ENCODE assay signal across 9 cellular contexts in the genomic region with DNA sequence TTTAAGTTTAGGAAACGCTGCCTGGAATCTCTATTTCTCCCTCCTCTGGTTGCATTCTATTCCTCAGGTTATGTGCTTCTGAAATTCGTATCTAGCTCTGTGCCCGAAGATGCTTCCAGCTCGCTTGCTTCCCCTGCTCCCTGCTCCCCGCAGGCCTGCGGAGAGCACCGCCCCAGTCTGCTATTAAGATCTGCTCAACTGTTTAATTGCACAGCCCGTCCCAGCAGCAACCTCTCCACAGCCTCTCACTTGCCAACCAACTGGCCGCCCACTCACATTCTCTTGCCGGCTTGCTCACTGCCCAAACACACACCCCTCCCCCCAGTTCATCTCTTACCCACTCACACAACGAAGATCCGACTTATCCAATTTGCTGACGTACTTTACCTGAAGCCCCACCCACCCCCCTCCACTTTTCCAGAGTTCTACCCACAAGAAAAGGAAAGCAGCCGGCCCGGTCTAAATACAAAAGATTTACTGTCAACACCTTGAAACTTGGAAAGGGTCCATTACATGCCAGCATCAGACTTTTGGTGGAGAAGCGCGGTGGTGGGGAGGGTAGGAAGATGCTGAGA.
DNase-seq lines count a peak whose midpoint lies in the region; ATAC-seq and TF ChIP-seq lines count a peak whose summit lies in the region.
"Had no signal": no experiment of that assay in that cellular context is flagged by ENCODE, and none has a peak within 500 bp of the region (broad histone marks: within the 10 kb centered on the region; RNA-seq: fewer than 3 reads in every experiment).

No MANE protein-coding gene starts in this region.

- peak; percentile 48 for ATAC-seq in RWPE2 (ENCODE audit: low read depth)
- no peak for ATAC-seq in naive thymus-derived CD4-positive, alpha-beta T cell
- ATAC-seq in GM19023 (IDR thresholded peaks at IDR 0.05; ENCODE audit: unreplicated experiment): no peak

- CTCF ChIA-PET in naive thymus-derived CD4-positive, alpha-beta T cell (lab: Charles Lee): no interaction called here

- peak; percentile 39 for DNase-seq in DMS79 (lab: John Stamatoyannopoulos, UW)
- peak; percentile 94 for DNase-seq in RWPE2 (ENCODE audit: low spot score)
- DNase-seq in epithelial cell of prostate (ENCODE audit: low read depth, low spot score): peak; percentile 88
- no peak for DNase-seq in naive thymus-derived CD4-positive, alpha-beta T cell
- DNase-seq in NCI-H748 (lab: John Stamatoyannopoulos, UW; ENCODE audit: unreplicated experiment): no peak
- no peak for DNase-seq in SJCRH30
- no peak for DNase-seq in 8988T

- intact Hi-C loops in naive thymus-derived CD4-positive, alpha-beta T cell (cut with micrococcal nuclease): no loop called here

- peak overlapping the region; percentile 100 for H3K27ac ChIP-seq in RWPE2 (ENCODE audit: poor library complexity, severe bottlenecking)
- H3K27ac ChIP-seq in epithelial cell of prostate: peak overlapping the region; percentile 100
- H3K27ac ChIP-seq in naive thymus-derived CD4-positive, alpha-beta T cell (ENCODE audit: low read depth, low read length): no peak overlapping the region
- H3K27ac ChIP-seq in SJCRH30: no peak overlapping the region

- POLR2A ChIA-PET in naive thymus-derived CD4-positive, alpha-beta T cell (lab: Charles Lee): no interaction called here

- H3K27me3 ChIP-seq in RWPE2 (ENCODE audit: insufficient read depth, poor library complexity, severe bottlenecking): no peaks in the 10 kb centered on the region
- H3K27me3 ChIP-seq in naive thymus-derived CD4-positive, alpha-beta T cell (ENCODE audit: control insufficient read depth in 2 of 2, insufficient read depth in 2 of 2, low read length in 2 of 2): no peaks in the 10 kb centered on the region
- H3K27me3 ChIP-seq in SJCRH30: no peaks in the 10 kb centered on the region
- H3K27me3 ChIP-seq: neutrophil had no signal

- H3K9me3 ChIP-seq in RWPE2 (ENCODE audit: severe bottlenecking): no peaks in the 10 kb centered on the region
- no peaks in the 10 kb centered on the region for H3K9me3 ChIP-seq in naive thymus-derived CD4-positive, alpha-beta T cell (ENCODE audit: control insufficient read depth in 2 of 3, low read length in 3 of 3)
- no peaks in the 10 kb centered on the region for H3K9me3 ChIP-seq in SJCRH30 (replicated peaks)
- H3K9me3 ChIP-seq: neutrophil had no signal

- H3K36me3 Mint-ChIP-seq in naive thymus-derived CD4-positive, alpha-beta T cell: peaks cover 0 to 49% (median 14%) of the 10 kb centered on the region in 5 donors

- H3K4me1 ChIP-seq in RWPE2 (ENCODE audit: insufficient read depth, poor library complexity, severe bottlenecking) (peaks cover 94% of the 10 kb centered on the region), SJCRH30 (peaks cover 10% of the 10 kb centered on the region)
- H3K4me1 ChIP-seq in naive thymus-derived CD4-positive, alpha-beta T cell (ENCODE audit: control insufficient read depth in 2 of 2, insufficient read depth in 2 of 2, low read length in 2 of 2): peaks cover 11 to 20% of the 10 kb centered on the region in 2 donors

- H3K4me3 ChIP-seq in RWPE2 (ENCODE audit: severe bottlenecking) (no peak overlapping the region), SJCRH30 (no peak overlapping the region)
- no peak overlapping the region for H3K4me3 ChIP-seq in naive thymus-derived CD4-positive, alpha-beta T cell (ENCODE audit: low read length)

- peaks cover 40 to 81% (median 76%) of the 10 kb centered on the region in 7 donors for H3K4me1 Mint-ChIP-seq in naive thymus-derived CD4-positive, alpha-beta T cell

- H3K4me3 Mint-ChIP-seq in naive thymus-derived CD4-positive, alpha-beta T cell: peak overlapping the region in 1 of 10 donors; percentile 18

- H3K27me3 Mint-ChIP-seq in naive thymus-derived CD4-positive, alpha-beta T cell: no peaks in the 10 kb centered on the region

- TF ChIP-seq CTCF in RWPE2 (IDR thresholded peaks at IDR 0.05; ENCODE audit: poor library complexity, severe bottlenecking): no peak

- H3K36me3 ChIP-seq in RWPE2 (ENCODE audit: low read depth) (peaks cover 92% of the 10 kb centered on the region), SJCRH30 (peaks cover 5% of the 10 kb centered on the region)
- peaks cover 0 to 32% (median 0%) of the 10 kb centered on the region in 3 experiments for H3K36me3 ChIP-seq in naive thymus-derived CD4-positive, alpha-beta T cell (ENCODE audit: control insufficient read depth in 2 of 3, insufficient read depth in 3 of 3, low read length in 3 of 3)

- H3K9me3 Mint-ChIP-seq in naive thymus-derived CD4-positive, alpha-beta T cell: no peaks in the 10 kb centered on the region

- peak overlapping the region; percentile 41 to 84 (median 69) for H3K27ac Mint-ChIP-seq in naive thymus-derived CD4-positive, alpha-beta T cell

Comparison
In these comparisons a context has a peak if more than half of its experiments do, and no peak if none do; other contexts are left out.
1. DNase-seq: peak in DMS79 (single experiment), RWPE2 (single experiment) and epithelial cell of prostate (single experiment); none in naive thymus-derived CD4-positive, alpha-beta T cell (0 of 9), NCI-H748 (single experiment), SJCRH30 (0 of 2) and 8988T (single experiment).
2. H3K27ac ChIP-seq: peak in RWPE2 (single experiment) and epithelial cell of prostate (single experiment); none in naive thymus-derived CD4-positive, alpha-beta T cell (single experiment) and SJCRH30 (single experiment).